18 cellular contexts compared by ENCODE assay signal in the genomic region with DNA sequence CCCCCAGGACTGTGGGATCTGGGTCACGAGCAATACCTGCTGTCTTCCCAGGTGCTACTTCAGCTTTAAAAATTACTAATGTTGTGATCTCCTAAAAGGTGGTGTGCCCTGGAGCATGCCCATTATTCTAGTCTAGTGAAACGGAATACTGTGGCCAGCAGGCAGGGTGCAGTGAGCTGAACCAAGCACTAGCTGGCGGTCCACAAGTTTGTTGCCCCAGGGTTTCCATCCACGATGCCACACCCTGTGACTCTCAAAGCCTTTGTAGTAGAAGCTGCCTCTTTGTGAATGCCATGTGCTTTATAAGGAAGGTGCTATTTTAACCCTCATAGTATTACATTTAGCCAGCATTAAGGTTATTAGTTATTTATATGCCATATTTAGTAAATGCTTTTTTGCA. TPM values are rescaled to one million over a fixed set of nuclear protein-coding genes. Genes with fewer than 3 reads are reported as not detected.
DNase-seq lines count a peak whose midpoint lies in the region; ATAC-seq and TF ChIP-seq lines count a peak whose summit lies in the region.
"Had no signal": no experiment of that assay in that cellular context is flagged by ENCODE, and none has a peak within 500 bp of the region (broad histone marks: within the 10 kb centered on the region; RNA-seq: fewer than 3 reads in every experiment).

No MANE protein-coding gene starts in this region.

- H3K9me3 ChIP-seq in GM23248 (ENCODE audit: low read depth) = no peaks in the 10 kb centered on the region

- WGBS in GM23248 (ENCODE audit: low coverage in 1 of 2, low lambda C conversion rate in 2 of 2, missing lambda C conversion rate in 2 of 2), 2 experiments = 63 to 64% methylated on average over 4 of the region's 4 CpGs

- no peaks in the 10 kb centered on the region for H3K9me3 Mint-ChIP-seq in WTC11
- no peaks in the 10 kb centered on the region for H3K9me3 Mint-ChIP-seq in immature natural killer cell
- H3K9me3 Mint-ChIP-seq: activated CD4-positive, alpha-beta T cell treated with anti-CD3 and anti-CD28 coated beads, Interleukin-2, amount 10 ng/mL, durations not matched to agents 7 days and 5 days; activated naive CD8-positive, alpha-beta T cell treated with anti-CD3 and anti-CD28 coated beads, Interleukin-2, amount 50 U/mL, for 24 hours; CD14-positive monocyte; naive thymus-derived CD4-positive, alpha-beta T cell had no signal

- H3K27ac Mint-ChIP-seq in WTC11 (no peak overlapping the region), immature natural killer cell (no peak overlapping the region)
- H3K27ac Mint-ChIP-seq: activated CD4-positive, alpha-beta T cell treated with anti-CD3 and anti-CD28 coated beads, Interleukin-2, amount 10 ng/mL, durations not matched to agents 7 days and 5 days; activated naive CD8-positive, alpha-beta T cell treated with anti-CD3 and anti-CD28 coated beads, Interleukin-2, amount 50 U/mL, for 24 hours; CD14-positive monocyte had no signal

- peak overlapping the region; percentile 66; the same call in 1 of the 2 replicates for H3K27ac ChIP-seq in GM23248

- no peaks in the 10 kb centered on the region for H3K9me2 ChIP-seq in GM23248 (ENCODE audit: insufficient read depth)

- in situ Hi-C loops in GM23248 (cut with MboI) = no loop called here

- H3F3A ChIP-seq in GM23248 (ENCODE audit: insufficient read depth) = peaks cover 9% of the 10 kb centered on the region

- H3K36me3 ChIP-seq in GM23248 (ENCODE audit: low read depth) (no peaks in the 10 kb centered on the region), kidney epithelial cell (ENCODE audit: control insufficient read depth, insufficient read depth, low read length) (no peaks in the 10 kb centered on the region)

- H3K79me2 ChIP-seq in GM23248 (ENCODE audit: insufficient read depth) = no peaks in the 10 kb centered on the region

- CTCF ChIA-PET in WTC11 (lab: Charles Lee) = interaction anchor here (0.5 to 2.6 kb wide), 4 partner anchors 9 to 109 kb away, joined by 3 to 17 read pairs (median 4); partner anchors contain the start of gene PXYLP1

- no peak overlapping the region for H3K4me3 ChIP-seq in GM23248
- H3K4me3 ChIP-seq in kidney epithelial cell (ENCODE audit: low read depth, low read length) = no peak overlapping the region

- peaks cover 28% of the 10 kb centered on the region for H3K4me1 ChIP-seq in GM23248 (ENCODE audit: insufficient read depth)

- H3K27me3 ChIP-seq in GM23248 (replicated peaks; ENCODE audit: insufficient read depth) = no peaks in the 10 kb centered on the region
- no peaks in the 10 kb centered on the region for H3K27me3 ChIP-seq in kidney epithelial cell (ENCODE audit: control insufficient read depth, insufficient read depth, low read length)

- H3K27me3 Mint-ChIP-seq in WTC11 (ENCODE audit: low read depth) = no peaks in the 10 kb centered on the region
- no peaks in the 10 kb centered on the region for H3K27me3 Mint-ChIP-seq in immature natural killer cell (ENCODE audit: low read depth in 3 of 3)
- H3K27me3 Mint-ChIP-seq: activated CD4-positive, alpha-beta T cell treated with anti-CD3 and anti-CD28 coated beads, Interleukin-2, amount 10 ng/mL, durations not matched to agents 7 days and 5 days; activated naive CD8-positive, alpha-beta T cell treated with anti-CD3 and anti-CD28 coated beads, Interleukin-2, amount 50 U/mL, for 24 hours; naive thymus-derived CD4-positive, alpha-beta T cell had no signal

- no peak overlapping the region for H3K4me3 Mint-ChIP-seq in WTC11
- no peak overlapping the region for H3K4me3 Mint-ChIP-seq in immature natural killer cell
- H3K4me3 Mint-ChIP-seq: activated CD4-positive, alpha-beta T cell treated with anti-CD3 and anti-CD28 coated beads, Interleukin-2, amount 10 ng/mL, durations not matched to agents 7 days and 5 days; activated naive CD8-positive, alpha-beta T cell treated with anti-CD3 and anti-CD28 coated beads, Interleukin-2, amount 50 U/mL, for 24 hours; CD14-positive monocyte; naive thymus-derived CD4-positive, alpha-beta T cell had no signal

- no peak overlapping the region for H2AFZ ChIP-seq in GM23248

- 0 out of 2 replicates have a peak overlapping the region, but pooled peaks have one; percentile 5 for H3K9ac ChIP-seq in GM23248

- POLR2A ChIA-PET in WTC11 (lab: Charles Lee) = no interaction called here

- peak overlapping the region; percentile 65 for H3K4me2 ChIP-seq in GM23248 (ENCODE audit: unreplicated experiment)

- peak; percentile 62 for DNase-seq in A172 (ENCODE audit: low spot score)
- DNase-seq in GM23248 = peak; percentile 58
- no peak for DNase-seq in WTC11 (ENCODE audit: low spot score)
- DNase-seq in kidney epithelial cell (ENCODE audit: low read depth) = no peak
- DNase-seq in immature natural killer cell = no peak
- no peak for DNase-seq in activated naive CD4-positive, alpha-beta T cell treated with anti-CD3 and anti-CD28 coated beads, Interleukin-2, amount 50 U/mL, for 16 hours
- DNase-seq in HCEC 1CT = no peak
- DNase-seq: activated CD4-positive, alpha-beta T cell treated with anti-CD3 and anti-CD28 coated beads, Interleukin-2, amount 10 ng/mL, durations not matched to agents 7 days and 5 days; activated CD8-positive, alpha-beta memory T cell treated with anti-CD3 and anti-CD28 coated beads, Interleukin-2, amount 50 U/mL, for 48 hours; activated naive CD8-positive, alpha-beta T cell treated with anti-CD3 and anti-CD28 coated beads, Interleukin-2, amount 50 U/mL, for 24 hours; H7; islet precursor cell; naive thymus-derived CD4-positive, alpha-beta T cell; NCI-H2081 treated with DMSO at 0.1 percent for 48 hours; NCI-H510A treated with DMSO at 0.1 percent for 48 hours; stimulated activated CD4-positive, alpha-beta T cell treated with anti-CD3 and anti-CD28 coated beads, Interleukin-15, amount 100 ng/mL, for 24 hours had no signal

- H3K36me3 Mint-ChIP-seq in WTC11 (no peaks in the 10 kb centered on the region; the same call in 1 of the 2 replicates), immature natural killer cell (peaks cover 29 to 35% (median 30%) of the 10 kb centered on the region in 3 donors)

- 0 out of 2 replicates have a peak, but pooled peaks have one; percentile 18 for ATAC-seq in WTC11
- ATAC-seq in GM18868 (IDR thresholded peaks at IDR 0.05; ENCODE audit: unreplicated experiment) = no peak
- ATAC-seq: activated naive CD8-positive, alpha-beta T cell treated with anti-CD3 and anti-CD28 coated beads, Interleukin-2, amount 50 U/mL, for 24 hours; naive thymus-derived CD4-positive, alpha-beta T cell had no signal

- no peak for TF ChIP-seq CTCF in WTC11 (IDR thresholded peaks at IDR 0.05)
- TF ChIP-seq CTCF in kidney epithelial cell (IDR thresholded peaks at IDR 0.05; ENCODE audit: insufficient read depth, low read length, poor library complexity, severe bottlenecking) = peak; percentile 7

- H3K4me1 Mint-ChIP-seq in WTC11 (0 out of 2 replicates have a peak, but pooled peaks cover 5% of the 10 kb centered on the region), immature natural killer cell (peaks cover 6 to 11% of the 10 kb centered on the region in 2 donors)

- no peaks in the 10 kb centered on the region for H4K20me1 ChIP-seq in GM23248 (ENCODE audit: insufficient read depth)

TF ChIP-seq in WTC11, 78 proteins besides CTCF, POLR2A, EP300 and RAD21 (continues in another document):
- TF ChIP-seq JAZF1 (CRISPR knock-in tag; IDR thresholded peaks at IDR 0.05) (no peak), TEAD1 (CRISPR knock-in tag; IDR thresholded peaks at IDR 0.05) (no peak), ETV6 (CRISPR knock-in tag; IDR thresholded peaks at IDR 0.05) (no peak), ERG (CRISPR knock-in tag; IDR thresholded peaks at IDR 0.05) (no peak), CBFB (CRISPR knock-in tag; IDR thresholded peaks at IDR 0.05; ENCODE audit: low read depth) (no peak), PRRX2 (CRISPR knock-in tag; IDR thresholded peaks at IDR 0.05) (no peak), RELA (CRISPR knock-in tag; IDR thresholded peaks at IDR 0.05; ENCODE audit: borderline replicate concordance) (no peak), OVOL2 (CRISPR knock-in tag; IDR thresholded peaks at IDR 0.05; ENCODE audit: borderline replicate concordance) (no peak), HMGA2 (CRISPR knock-in tag; IDR thresholded peaks at IDR 0.05) (no peak), PREB (CRISPR knock-in tag; IDR thresholded peaks at IDR 0.05; ENCODE audit: borderline replicate concordance) (no peak), SMAD3 (CRISPR knock-in tag; IDR thresholded peaks at IDR 0.05; ENCODE audit: borderline replicate concordance) (no peak), NR1H2 (CRISPR knock-in tag; IDR thresholded peaks at IDR 0.05) (no peak)
- TF ChIP-seq, protein P1, sequence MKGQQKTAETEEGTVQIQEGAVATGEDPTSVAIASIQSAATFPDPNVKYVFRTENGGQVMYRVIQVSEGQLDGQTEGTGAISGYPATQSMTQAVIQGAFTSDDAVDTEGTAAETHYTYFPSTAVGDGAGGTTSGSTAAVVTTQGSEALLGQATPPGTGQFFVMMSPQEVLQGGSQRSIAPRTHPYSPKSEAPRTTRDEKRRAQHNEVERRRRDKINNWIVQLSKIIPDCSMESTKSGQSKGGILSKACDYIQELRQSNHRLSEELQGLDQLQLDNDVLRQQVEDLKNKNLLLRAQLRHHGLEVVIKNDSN (CRISPR knock-in tag; IDR thresholded peaks at IDR 0.05) = no peak

RNA-seq across cellular contexts. Expression of gene PXYLP1, which starts 49.1 kb away (rescaled TPM):
- 5.6 TPM in 2 replicates for total RNA-seq in A172 (2014; rRNA removed; shearing (Covaris generic))
- total RNA-seq in GM23248 (2014; rRNA removed; shearing (Covaris generic)) = 12.5 and 15.8 TPM in 2 replicates
- polyA plus RNA-seq in GM23248 (2016; fragmentation: Nextera tagmentation; extraction: Ambion mirVana) (18.7 and 19.7 TPM in 2 replicates), immature natural killer cell (10 to 100 TPM in 1 of 3 donors, 1 to 10 TPM in 2; 5.0 to 10.7 (median 6.6) TPM)
- total RNA-seq in WTC11 (2021) (16.9 to 20.1 TPM (median 19.7 TPM) in 3 replicates), kidney epithelial cell (11.5 and 15.8 TPM in 2 replicates)

Comparison
In these comparisons a context has a peak if more than half of its experiments do, and no peak if none do; other contexts are left out.
1. DNase-seq: peak in A172 (single experiment) and GM23248 (single experiment); none in WTC11 (single experiment), kidney epithelial cell (single experiment), immature natural killer cell (0 of 3), activated naive CD4-positive, alpha-beta T cell treated with anti-CD3 and anti-CD28 coated beads, Interleukin-2, amount 50 U/mL, for 16 hours (single experiment) and HCEC 1CT (single experiment).